ENCODE assay signal across 1 cellular context in the genomic region with DNA sequence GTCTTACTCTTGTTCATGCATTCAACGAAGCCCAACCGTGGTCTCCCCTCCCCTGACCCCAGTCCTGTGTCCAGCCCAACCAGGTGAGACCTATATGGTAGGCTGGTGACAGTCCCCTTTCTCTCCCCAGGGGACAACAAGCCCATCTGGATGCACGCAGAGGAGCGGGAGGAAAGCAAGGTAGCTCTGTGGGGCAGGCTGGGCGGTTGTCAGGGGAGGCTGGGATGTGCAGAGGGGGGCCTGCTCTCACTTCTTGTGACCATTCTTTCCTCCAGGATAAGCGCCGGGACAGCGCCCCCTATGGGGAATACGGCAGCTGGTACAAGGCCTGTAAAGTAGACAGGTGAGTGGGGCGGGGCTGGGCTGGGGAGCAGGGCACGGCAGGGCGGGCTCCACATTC.
TF ChIP-seq lines count a peak whose summit lies in the region.

No MANE protein-coding gene starts in this region.

TF ChIP-seq in GM23338, 12 proteins besides CTCF, POLR2A, EP300 and RAD21:
- TF ChIP-seq ZNF331 (CRISPR knock-in tag; IDR thresholded peaks at IDR 0.05; ENCODE audit: low read depth) (no peak), EZH2phosphoT487 (IDR thresholded peaks at IDR 0.05; ENCODE audit: unreplicated experiment) (no peak), ZNF114 (CRISPR knock-in tag; IDR thresholded peaks at IDR 0.05) (no peak), STAT1 (IDR thresholded peaks at IDR 0.05; ENCODE audit: unreplicated experiment) (no peak), CREB1 (CRISPR knock-in tag; IDR thresholded peaks at IDR 0.05; ENCODE audit: low read depth) (no peak), EZH2 (IDR thresholded peaks at IDR 0.05; ENCODE audit: low read depth, unreplicated experiment) (no peak), JUNB (IDR thresholded peaks at IDR 0.05; ENCODE audit: unreplicated experiment) (no peak), NANOG (IDR thresholded peaks at IDR 0.05; ENCODE audit: borderline replicate concordance) (no peak), POLR2AphosphoS5 (IDR thresholded peaks at IDR 0.05; ENCODE audit: low read depth) (no peak)
- TF ChIP-seq, protein P1, sequence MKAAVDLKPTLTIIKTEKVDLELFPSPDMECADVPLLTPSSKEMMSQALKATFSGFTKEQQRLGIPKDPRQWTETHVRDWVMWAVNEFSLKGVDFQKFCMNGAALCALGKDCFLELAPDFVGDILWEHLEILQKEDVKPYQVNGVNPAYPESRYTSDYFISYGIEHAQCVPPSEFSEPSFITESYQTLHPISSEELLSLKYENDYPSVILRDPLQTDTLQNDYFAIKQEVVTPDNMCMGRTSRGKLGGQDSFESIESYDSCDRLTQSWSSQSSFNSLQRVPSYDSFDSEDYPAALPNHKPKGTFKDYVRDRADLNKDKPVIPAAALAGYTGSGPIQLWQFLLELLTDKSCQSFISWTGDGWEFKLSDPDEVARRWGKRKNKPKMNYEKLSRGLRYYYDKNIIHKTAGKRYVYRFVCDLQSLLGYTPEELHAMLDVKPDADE (IDR thresholded peaks at IDR 0.05) = no peak
- TF ChIP-seq, protein P2, sequence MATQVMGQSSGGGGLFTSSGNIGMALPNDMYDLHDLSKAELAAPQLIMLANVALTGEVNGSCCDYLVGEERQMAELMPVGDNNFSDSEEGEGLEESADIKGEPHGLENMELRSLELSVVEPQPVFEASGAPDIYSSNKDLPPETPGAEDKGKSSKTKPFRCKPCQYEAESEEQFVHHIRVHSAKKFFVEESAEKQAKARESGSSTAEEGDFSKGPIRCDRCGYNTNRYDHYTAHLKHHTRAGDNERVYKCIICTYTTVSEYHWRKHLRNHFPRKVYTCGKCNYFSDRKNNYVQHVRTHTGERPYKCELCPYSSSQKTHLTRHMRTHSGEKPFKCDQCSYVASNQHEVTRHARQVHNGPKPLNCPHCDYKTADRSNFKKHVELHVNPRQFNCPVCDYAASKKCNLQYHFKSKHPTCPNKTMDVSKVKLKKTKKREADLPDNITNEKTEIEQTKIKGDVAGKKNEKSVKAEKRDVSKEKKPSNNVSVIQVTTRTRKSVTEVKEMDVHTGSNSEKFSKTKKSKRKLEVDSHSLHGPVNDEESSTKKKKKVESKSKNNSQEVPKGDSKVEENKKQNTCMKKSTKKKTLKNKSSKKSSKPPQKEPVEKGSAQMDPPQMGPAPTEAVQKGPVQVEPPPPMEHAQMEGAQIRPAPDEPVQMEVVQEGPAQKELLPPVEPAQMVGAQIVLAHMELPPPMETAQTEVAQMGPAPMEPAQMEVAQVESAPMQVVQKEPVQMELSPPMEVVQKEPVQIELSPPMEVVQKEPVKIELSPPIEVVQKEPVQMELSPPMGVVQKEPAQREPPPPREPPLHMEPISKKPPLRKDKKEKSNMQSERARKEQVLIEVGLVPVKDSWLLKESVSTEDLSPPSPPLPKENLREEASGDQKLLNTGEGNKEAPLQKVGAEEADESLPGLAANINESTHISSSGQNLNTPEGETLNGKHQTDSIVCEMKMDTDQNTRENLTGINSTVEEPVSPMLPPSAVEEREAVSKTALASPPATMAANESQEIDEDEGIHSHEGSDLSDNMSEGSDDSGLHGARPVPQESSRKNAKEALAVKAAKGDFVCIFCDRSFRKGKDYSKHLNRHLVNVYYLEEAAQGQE (IDR thresholded peaks at IDR 0.05; ENCODE audit: unreplicated experiment) = no peak
- TF ChIP-seq, protein P3, sequence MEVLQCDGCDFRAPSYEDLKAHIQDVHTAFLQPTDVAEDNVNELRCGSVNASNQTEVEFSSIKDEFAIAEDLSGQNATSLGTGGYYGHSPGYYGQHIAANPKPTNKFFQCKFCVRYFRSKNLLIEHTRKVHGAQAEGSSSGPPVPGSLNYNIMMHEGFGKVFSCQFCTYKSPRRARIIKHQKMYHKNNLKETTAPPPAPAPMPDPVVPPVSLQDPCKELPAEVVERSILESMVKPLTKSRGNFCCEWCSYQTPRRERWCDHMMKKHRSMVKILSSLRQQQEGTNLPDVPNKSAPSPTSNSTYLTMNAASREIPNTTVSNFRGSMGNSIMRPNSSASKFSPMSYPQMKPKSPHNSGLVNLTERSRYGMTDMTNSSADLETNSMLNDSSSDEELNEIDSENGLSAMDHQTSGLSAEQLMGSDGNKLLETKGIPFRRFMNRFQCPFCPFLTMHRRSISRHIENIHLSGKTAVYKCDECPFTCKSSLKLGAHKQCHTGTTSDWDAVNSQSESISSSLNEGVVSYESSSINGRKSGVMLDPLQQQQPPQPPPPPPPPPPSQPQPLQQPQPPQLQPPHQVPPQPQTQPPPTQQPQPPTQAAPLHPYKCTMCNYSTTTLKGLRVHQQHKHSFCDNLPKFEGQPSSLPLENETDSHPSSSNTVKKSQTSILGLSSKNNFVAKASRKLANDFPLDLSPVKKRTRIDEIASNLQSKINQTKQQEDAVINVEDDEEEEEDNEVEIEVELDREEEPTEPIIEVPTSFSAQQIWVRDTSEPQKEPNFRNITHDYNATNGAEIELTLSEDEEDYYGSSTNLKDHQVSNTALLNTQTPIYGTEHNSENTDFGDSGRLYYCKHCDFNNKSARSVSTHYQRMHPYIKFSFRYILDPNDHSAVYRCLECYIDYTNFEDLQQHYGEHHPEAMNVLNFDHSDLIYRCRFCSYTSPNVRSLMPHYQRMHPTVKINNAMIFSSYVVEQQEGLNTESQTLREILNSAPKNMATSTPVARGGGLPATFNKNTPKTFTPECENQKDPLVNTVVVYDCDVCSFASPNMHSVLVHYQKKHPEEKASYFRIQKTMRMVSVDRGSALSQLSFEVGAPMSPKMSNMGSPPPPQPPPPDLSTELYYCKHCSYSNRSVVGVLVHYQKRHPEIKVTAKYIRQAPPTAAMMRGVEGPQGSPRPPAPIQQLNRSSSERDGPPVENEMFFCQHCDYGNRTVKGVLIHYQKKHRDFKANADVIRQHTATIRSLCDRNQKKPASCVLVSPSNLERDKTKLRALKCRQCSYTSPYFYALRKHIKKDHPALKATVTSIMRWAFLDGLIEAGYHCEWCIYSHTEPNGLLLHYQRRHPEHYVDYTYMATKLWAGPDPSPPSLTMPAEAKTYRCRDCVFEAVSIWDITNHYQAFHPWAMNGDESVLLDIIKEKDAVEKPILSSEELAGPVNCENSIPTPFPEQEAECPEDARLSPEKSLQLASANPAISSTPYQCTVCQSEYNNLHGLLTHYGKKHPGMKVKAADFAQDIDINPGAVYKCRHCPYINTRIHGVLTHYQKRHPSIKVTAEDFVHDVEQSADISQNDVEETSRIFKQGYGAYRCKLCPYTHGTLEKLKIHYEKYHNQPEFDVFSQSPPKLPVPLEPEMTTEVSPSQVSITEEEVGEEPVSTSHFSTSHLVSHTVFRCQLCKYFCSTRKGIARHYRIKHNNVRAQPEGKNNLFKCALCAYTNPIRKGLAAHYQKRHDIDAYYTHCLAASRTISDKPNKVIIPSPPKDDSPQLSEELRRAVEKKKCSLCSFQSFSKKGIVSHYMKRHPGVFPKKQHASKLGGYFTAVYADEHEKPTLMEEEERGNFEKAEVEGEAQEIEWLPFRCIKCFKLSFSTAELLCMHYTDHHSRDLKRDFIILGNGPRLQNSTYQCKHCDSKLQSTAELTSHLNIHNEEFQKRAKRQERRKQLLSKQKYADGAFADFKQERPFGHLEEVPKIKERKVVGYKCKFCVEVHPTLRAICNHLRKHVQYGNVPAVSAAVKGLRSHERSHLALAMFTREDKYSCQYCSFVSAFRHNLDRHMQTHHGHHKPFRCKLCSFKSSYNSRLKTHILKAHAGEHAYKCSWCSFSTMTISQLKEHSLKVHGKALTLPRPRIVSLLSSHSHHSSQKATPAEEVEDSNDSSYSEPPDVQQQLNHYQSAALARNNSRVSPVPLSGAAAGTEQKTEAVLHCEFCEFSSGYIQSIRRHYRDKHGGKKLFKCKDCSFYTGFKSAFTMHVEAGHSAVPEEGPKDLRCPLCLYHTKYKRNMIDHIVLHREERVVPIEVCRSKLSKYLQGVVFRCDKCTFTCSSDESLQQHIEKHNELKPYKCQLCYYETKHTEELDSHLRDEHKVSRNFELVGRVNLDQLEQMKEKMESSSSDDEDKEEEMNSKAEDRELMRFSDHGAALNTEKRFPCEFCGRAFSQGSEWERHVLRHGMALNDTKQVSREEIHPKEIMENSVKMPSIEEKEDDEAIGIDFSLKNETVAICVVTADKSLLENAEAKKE (CRISPR knock-in tag; IDR thresholded peaks at IDR 0.05) = no peak
